7 cellular contexts compared by ENCODE assay signal in genomic region chr4:127174168-127174567, GRCh38.
"Had no signal": no experiment of that assay in that cellular context is flagged by ENCODE, and none has a peak within 500 bp of the region (broad histone marks: within the 10 kb centered on the region; RNA-seq: fewer than 3 reads in every experiment).

No MANE protein-coding gene starts in this region.

- H3K4me3 ChIP-seq: GM23248, HAP-1 had no signal

- H3K27ac ChIP-seq: GM23248 had no signal

- DNase-seq: GM23248, GOT3, H7, HFFc6, IMR-90 had no signal

- H3K36me3 ChIP-seq: HAP-1 had no signal

- H3K9me3 Mint-ChIP-seq: HFFc6 had no signal

- H2AFZ ChIP-seq: GM23248 had no signal

- H3K4me3 Mint-ChIP-seq: HFFc6 had no signal

- H3K9me3 ChIP-seq: HAP-1 had no signal

- H3K27ac Mint-ChIP-seq: HFFc6 had no signal

- ATAC-seq: HCT116 had no signal

- H3K9ac ChIP-seq: GM23248 had no signal
